In genomic region chr20:35695245-35695749, GRCh38 we compare ENCODE assay signal across 1 cellular context.
A peak's percentile ranks its signal among the peaks of the same experiment; 100 is the strongest.
TF ChIP-seq lines count a peak whose summit lies in the region.

No MANE protein-coding gene starts in this region.

TF ChIP-seq in HepG2, 621 proteins besides CTCF, POLR2A, EP300 and RAD21 (continued from another document):
- TF ChIP-seq, protein P1, sequence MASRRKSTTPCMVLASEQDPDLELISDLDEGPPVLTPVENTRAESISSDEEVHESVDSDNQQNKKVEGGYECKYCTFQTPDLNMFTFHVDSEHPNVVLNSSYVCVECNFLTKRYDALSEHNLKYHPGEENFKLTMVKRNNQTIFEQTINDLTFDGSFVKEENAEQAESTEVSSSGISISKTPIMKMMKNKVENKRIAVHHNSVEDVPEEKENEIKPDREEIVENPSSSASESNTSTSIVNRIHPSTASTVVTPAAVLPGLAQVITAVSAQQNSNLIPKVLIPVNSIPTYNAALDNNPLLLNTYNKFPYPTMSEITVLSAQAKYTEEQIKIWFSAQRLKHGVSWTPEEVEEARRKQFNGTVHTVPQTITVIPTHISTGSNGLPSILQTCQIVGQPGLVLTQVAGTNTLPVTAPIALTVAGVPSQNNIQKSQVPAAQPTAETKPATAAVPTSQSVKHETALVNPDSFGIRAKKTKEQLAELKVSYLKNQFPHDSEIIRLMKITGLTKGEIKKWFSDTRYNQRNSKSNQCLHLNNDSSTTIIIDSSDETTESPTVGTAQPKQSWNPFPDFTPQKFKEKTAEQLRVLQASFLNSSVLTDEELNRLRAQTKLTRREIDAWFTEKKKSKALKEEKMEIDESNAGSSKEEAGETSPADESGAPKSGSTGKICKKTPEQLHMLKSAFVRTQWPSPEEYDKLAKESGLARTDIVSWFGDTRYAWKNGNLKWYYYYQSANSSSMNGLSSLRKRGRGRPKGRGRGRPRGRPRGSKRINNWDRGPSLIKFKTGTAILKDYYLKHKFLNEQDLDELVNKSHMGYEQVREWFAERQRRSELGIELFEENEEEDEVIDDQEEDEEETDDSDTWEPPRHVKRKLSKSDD (CRISPR knock-in tag; IDR thresholded peaks at IDR 0.05; ENCODE audit: low read depth), result 0 out of 2 replicates have a peak, but pooled peaks have one; percentile 23
- peak; percentile 52 for TF ChIP-seq ZMYM3 (CRISPR knock-in tag; IDR thresholded peaks at IDR 0.05)
- TF ChIP-seq MTA1 (CRISPR knock-in tag; IDR thresholded peaks at IDR 0.05; ENCODE audit: borderline replicate concordance), result peak; percentile 45; the same call in 1 of the 2 replicates
- peak; percentile 75 for TF ChIP-seq NR2C2 (CRISPR knock-in tag; IDR thresholded peaks at IDR 0.05; ENCODE audit: borderline replicate concordance)
- TF ChIP-seq BORCS8-MEF2B (CRISPR knock-in tag; IDR thresholded peaks at IDR 0.05), result no peak
- 0 out of 2 replicates have a peak, but pooled peaks have one; percentile 68 for TF ChIP-seq ZNF264 (CRISPR knock-in tag; IDR thresholded peaks at IDR 0.05)
- no peak for TF ChIP-seq PBX3 (CRISPR knock-in tag; IDR thresholded peaks at IDR 0.05; ENCODE audit: borderline replicate concordance)
- no peak for TF ChIP-seq ZNF589 (CRISPR knock-in tag; conservative IDR thresholded peaks at IDR 0.05)
- peak; percentile 73 for TF ChIP-seq ZNF331 (CRISPR knock-in tag; IDR thresholded peaks at IDR 0.05)
